In the genomic region with DNA sequence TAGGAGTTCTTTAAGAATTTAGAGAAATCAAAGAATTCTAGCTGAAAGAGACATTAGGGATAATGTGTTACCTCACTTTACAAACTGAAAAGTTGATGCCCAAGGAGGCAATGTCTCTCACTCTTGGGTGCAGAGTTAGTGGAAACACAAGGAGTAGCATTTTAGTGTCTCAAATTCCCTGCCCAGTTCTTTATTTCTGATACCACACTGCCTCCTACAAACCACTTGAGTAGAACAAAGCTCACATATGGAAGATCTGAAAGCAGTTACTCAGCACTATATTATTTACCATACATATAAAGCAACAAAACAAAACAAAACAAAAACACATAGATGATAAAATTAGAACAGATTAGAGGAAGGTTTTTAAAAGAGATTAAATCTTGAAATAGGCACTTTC, we compare ENCODE assay signal across 18 cellular contexts.
DNase-seq lines count a peak whose midpoint lies in the region; ATAC-seq and TF ChIP-seq lines count a peak whose summit lies in the region.
"Had no signal": no experiment of that assay in that cellular context is flagged by ENCODE, and none has a peak within 500 bp of the region (broad histone marks: within the 10 kb centered on the region; RNA-seq: fewer than 3 reads in every experiment).

No MANE protein-coding gene starts in this region.

- no peak for ATAC-seq in activated naive CD4-positive, alpha-beta T cell treated with anti-CD3 and anti-CD28 coated beads, Interleukin-2, amount 50 U/mL, for 72 hours
- ATAC-seq: activated CD8-positive, alpha-beta T cell treated with anti-CD3 and anti-CD28 coated beads, Interleukin-2, amount 10 ng/mL, durations not matched to agents 7 days and 5 days; gastrocnemius medialis; lower lobe of right lung had no signal

- H3K4me1 ChIP-seq in endodermal cell (ENCODE audit: control insufficient read depth, insufficient read depth, low read length) (no peaks in the 10 kb centered on the region), vagina (no peaks in the 10 kb centered on the region), Karpas-422 (ENCODE audit: low read length) (peaks cover 6% of the 10 kb centered on the region)

- intact Hi-C loops in vagina (cut with DNase I): no loop called here

- in situ Hi-C loops in ACHN (cut with HindIII; ENCODE audit: low pct_ligation_motif_present, low pct_unique_long_range_greater_than_20kb, low sequenced_read_pairs) (loop anchor here (25.0 kb wide), 1 partner anchor 574 kb away; no protein-coding TSS in a partner anchor), GM13976 (cut with MboI; ENCODE audit: low sequenced_read_pairs, unreplicated experiment) (loop anchor here (5.0 to 25.0 kb wide), 2 partner anchors 574 to 749 kb away; no protein-coding TSS in a partner anchor)

- H3K27ac Mint-ChIP-seq in endodermal cell: no peak overlapping the region
- no peak overlapping the region for H3K27ac Mint-ChIP-seq in activated naive CD4-positive, alpha-beta T cell treated with anti-CD3 and anti-CD28 coated beads, Interleukin-2, amount 50 U/mL, for 72 hours
- H3K27ac Mint-ChIP-seq: activated CD8-positive, alpha-beta T cell treated with anti-CD3 and anti-CD28 coated beads, Interleukin-2, amount 10 ng/mL, durations not matched to agents 7 days and 5 days had no signal

- H4K20me1 ChIP-seq in Karpas-422 (ENCODE audit: insufficient read depth, low read depth, low read length): peaks cover 11% of the 10 kb centered on the region; the same call in 1 of the 2 replicates

- DNase-seq in ACHN: peak; percentile 22
- no peak for DNase-seq in GM13976 (ENCODE audit: low spot score)
- DNase-seq in NCI-H69 (lab: John Stamatoyannopoulos, UW): peak; percentile 13
- no peak for DNase-seq in endodermal cell
- no peak for DNase-seq in Kasumi-1 (lab: John Stamatoyannopoulos, UW)
- no peak for DNase-seq in vagina (ENCODE audit: extremely low spot score in 2 of 2)
- DNase-seq in Karpas-422: no peak
- no peak for DNase-seq in activated naive CD4-positive, alpha-beta T cell treated with anti-CD3 and anti-CD28 coated beads, Interleukin-2, amount 50 U/mL, for 72 hours (ENCODE audit: low spot score in 2 of 2)
- DNase-seq: activated CD8-positive, alpha-beta T cell treated with anti-CD3 and anti-CD28 coated beads, Interleukin-2, amount 10 ng/mL, durations not matched to agents 7 days and 5 days; adrenal gland; AML-193; gastrocnemius medialis; lower lobe of right lung; NCI-H1436 treated with DMSO at 0.1 percent for 48 hours; OCI-M1; ovary; stimulated activated CD4-positive, alpha-beta T cell treated with anti-CD3 and anti-CD28 coated beads, Interleukin-2, amount 100 ng/mL, for 48 hours had no signal

- no peak overlapping the region for H3K4me3 Mint-ChIP-seq in endodermal cell
- H3K4me3 Mint-ChIP-seq: activated CD8-positive, alpha-beta T cell treated with anti-CD3 and anti-CD28 coated beads, Interleukin-2, amount 10 ng/mL, durations not matched to agents 7 days and 5 days had no signal

- H3K4me2 ChIP-seq in Karpas-422 (ENCODE audit: low read depth, low read length, poor library complexity, severe bottlenecking): no peak overlapping the region

- no peaks in the 10 kb centered on the region for H3K9me3 Mint-ChIP-seq in endodermal cell
- no peaks in the 10 kb centered on the region for H3K9me3 Mint-ChIP-seq in activated naive CD4-positive, alpha-beta T cell treated with anti-CD3 and anti-CD28 coated beads, Interleukin-2, amount 50 U/mL, for 72 hours

- H3K4me1 Mint-ChIP-seq in endodermal cell: no peaks in the 10 kb centered on the region

- H3K79me2 ChIP-seq in Karpas-422 (ENCODE audit: low read length): no peaks in the 10 kb centered on the region

- H2AFZ ChIP-seq in Karpas-422 (ENCODE audit: low read length): no peak overlapping the region

- TF ChIP-seq CTCF in GM13976 (IDR thresholded peaks at IDR 0.05; ENCODE audit: borderline replicate concordance, control extremely low read depth, extremely low read depth, insufficient read depth, missing control alignments): peak; percentile 33
- peak; percentile 46 for TF ChIP-seq CTCF in endodermal cell (conservative IDR thresholded peaks at IDR 0.05)
- TF ChIP-seq CTCF in vagina (IDR thresholded peaks at IDR 0.05): no peak

- H3K4me3 ChIP-seq in endodermal cell (ENCODE audit: low read length) (no peak overlapping the region), vagina (no peak overlapping the region), Karpas-422 (ENCODE audit: low read length) (no peak overlapping the region)
- H3K4me3 ChIP-seq: adrenal gland, gastrocnemius medialis, lower lobe of right lung, ovary had no signal

- no peaks in the 10 kb centered on the region for H3K36me3 ChIP-seq in endodermal cell (ENCODE audit: control insufficient read depth, insufficient read depth, low read length)
- no peaks in the 10 kb centered on the region for H3K36me3 ChIP-seq in vagina
- no peaks in the 10 kb centered on the region for H3K36me3 ChIP-seq in Karpas-422 (ENCODE audit: insufficient read depth, low read length)
- H3K36me3 ChIP-seq: adrenal gland, gastrocnemius medialis, lower lobe of right lung, ovary had no signal

- H3K9me3 ChIP-seq in endodermal cell (ENCODE audit: control insufficient read depth, low read length) (no peaks in the 10 kb centered on the region), vagina (no peaks in the 10 kb centered on the region), Karpas-422 (ENCODE audit: low read length) (no peaks in the 10 kb centered on the region)
- H3K9me3 ChIP-seq: adrenal gland, gastrocnemius medialis, lower lobe of right lung, ovary had no signal

- H3K36me3 Mint-ChIP-seq in endodermal cell (ENCODE audit: low read depth): no peaks in the 10 kb centered on the region
- H3K36me3 Mint-ChIP-seq in activated naive CD4-positive, alpha-beta T cell treated with anti-CD3 and anti-CD28 coated beads, Interleukin-2, amount 50 U/mL, for 72 hours: no peaks in the 10 kb centered on the region

- H3K27me3 Mint-ChIP-seq in endodermal cell (ENCODE audit: insufficient read depth): no peaks in the 10 kb centered on the region

- H3K27ac ChIP-seq in endodermal cell (ENCODE audit: low read depth, low read length) (no peak overlapping the region), vagina (no peak overlapping the region), Karpas-422 (ENCODE audit: low read length) (no peak overlapping the region)
- H3K27ac ChIP-seq: adrenal gland, gastrocnemius medialis, lower lobe of right lung, ovary, VCaP had no signal

- H3K9me2 ChIP-seq in Karpas-422 (replicated peaks; ENCODE audit: insufficient read depth, low read length): no peaks in the 10 kb centered on the region

- H3K27me3 ChIP-seq in endodermal cell (ENCODE audit: control insufficient read depth, insufficient read depth, low read length, poor library complexity, severe bottlenecking): no peaks in the 10 kb centered on the region
- no peaks in the 10 kb centered on the region for H3K27me3 ChIP-seq in vagina
- no peaks in the 10 kb centered on the region for H3K27me3 ChIP-seq in Karpas-422 (ENCODE audit: low read length)
- H3K27me3 ChIP-seq: adrenal gland, gastrocnemius medialis, ovary had no signal

- TF ChIP-seq POLR2A in vagina (IDR thresholded peaks at IDR 0.05): no peak

- H3K9ac ChIP-seq in endodermal cell (ENCODE audit: extremely low read depth, low read length, poor library complexity, severe bottlenecking) (no peak overlapping the region), Karpas-422 (ENCODE audit: low read length) (no peak overlapping the region)

Comparison
In these comparisons a context has a peak if more than half of its experiments do, and no peak if none do; other contexts are left out.
1. DNase-seq: peak in ACHN (single experiment) and NCI-H69 (single experiment); none in GM13976 (single experiment), endodermal cell (single experiment), Kasumi-1 (0 of 2), vagina (0 of 2), Karpas-422 (single experiment) and activated naive CD4-positive, alpha-beta T cell treated with anti-CD3 and anti-CD28 coated beads, Interleukin-2, amount 50 U/mL, for 72 hours (0 of 2).
2. CTCF ChIP-seq: peak in GM13976 (single experiment) and endodermal cell (single experiment); none in vagina (0 of 3).